ENCODE assay signal across 8 cellular contexts in genomic region chr1:172699111-172699510, GRCh38. TPM values are rescaled to one million over a fixed set of nuclear protein-coding genes. Genes with fewer than 3 reads are reported as not detected.
DNase-seq lines count a peak whose midpoint lies in the region; ATAC-seq and TF ChIP-seq lines count a peak whose summit lies in the region.

No MANE protein-coding gene starts in this region.

- no peaks in the 10 kb centered on the region for H3K27me3 Mint-ChIP-seq in activated CD8-positive, alpha-beta T cell treated with anti-CD3 and anti-CD28 coated beads for 36 hours

- CTCF ChIA-PET in activated CD8-positive, alpha-beta T cell treated with anti-CD3 and anti-CD28 coated beads for 36 hours (lab: Charles Lee) = interaction anchor here (1.0 to 3.6 kb wide), 6 partner anchors 9 to 89 kb away, joined by 3 to 10 read pairs (median 4); no protein-coding TSS in a partner anchor

- no peaks in the 10 kb centered on the region for H3K9me3 Mint-ChIP-seq in activated CD8-positive, alpha-beta T cell treated with anti-CD3 and anti-CD28 coated beads for 36 hours

- peak overlapping the region; percentile 95 for H3K27ac Mint-ChIP-seq in activated CD8-positive, alpha-beta T cell treated with anti-CD3 and anti-CD28 coated beads for 36 hours

- peaks cover 54% of the 10 kb centered on the region for H3K4me1 Mint-ChIP-seq in activated CD8-positive, alpha-beta T cell treated with anti-CD3 and anti-CD28 coated beads for 36 hours (ENCODE audit: low read depth)

- intact Hi-C loops in activated CD8-positive, alpha-beta T cell treated with anti-CD3 and anti-CD28 coated beads for 36 hours (cut with micrococcal nuclease) = loop anchor here (2.0 kb wide), 2 partner anchors 36 to 60 kb away; no protein-coding TSS in a partner anchor
- intact Hi-C loops in posterior cingulate gyrus (cut with DNase I) = no loop called here

- DNase-seq in HK-2 (ENCODE audit: unreplicated experiment) (peak; percentile 33), fibroblast of pulmonary artery (ENCODE audit: low read depth) (peak; percentile 68), ureter (ENCODE audit: low spot score) (no peak), posterior cingulate gyrus (no peak), NCI-H748 (lab: John Stamatoyannopoulos, UW; ENCODE audit: unreplicated experiment) (no peak)
- peak; percentile 87 for DNase-seq in activated CD8-positive, alpha-beta T cell treated with anti-CD3 and anti-CD28 coated beads for 36 hours
- peak; percentile 21 for DNase-seq in stimulated activated CD8-positive, alpha-beta memory T cell treated with anti-CD3 and anti-CD28 coated beads, Interleukin-15, amount 100 ng/mL, for 24 hours (ENCODE audit: low read depth)

- ATAC-seq in GM19438 (IDR thresholded peaks at IDR 0.05; ENCODE audit: low read depth, unreplicated experiment) = peak; percentile 83
- peak; percentile 80 for ATAC-seq in activated CD8-positive, alpha-beta T cell treated with anti-CD3 and anti-CD28 coated beads for 36 hours

- peak overlapping the region; percentile 50 for H3K4me3 Mint-ChIP-seq in activated CD8-positive, alpha-beta T cell treated with anti-CD3 and anti-CD28 coated beads for 36 hours

- no peaks in the 10 kb centered on the region for H3K36me3 Mint-ChIP-seq in activated CD8-positive, alpha-beta T cell treated with anti-CD3 and anti-CD28 coated beads for 36 hours (ENCODE audit: low read depth)

- TF ChIP-seq CTCF in activated CD8-positive, alpha-beta T cell treated with anti-CD3 and anti-CD28 coated beads for 36 hours (IDR thresholded peaks at IDR 0.05) = no peak
- TF ChIP-seq CTCF in fibroblast of pulmonary artery (IDR thresholded peaks at IDR 0.05; ENCODE audit: low read length, missing control alignments) = no peak

- no peak overlapping the region for H3K4me3 ChIP-seq in fibroblast of pulmonary artery (replicated peaks; ENCODE audit: low read depth, low read length)

- POLR2A ChIA-PET in activated CD8-positive, alpha-beta T cell treated with anti-CD3 and anti-CD28 coated beads for 36 hours (lab: Charles Lee) = interaction anchor here (0.6 to 2.5 kb wide), 7 partner anchors 9 to 126 kb away, joined by 3 to 9 read pairs (median 4); no protein-coding TSS in a partner anchor

RNA-seq across cellular contexts. Expression of gene FASLG, which starts 40.2 kb away (rescaled TPM):
- 1 to 10 TPM; 7.0 to 8.4 TPM for total RNA-seq in activated CD8-positive, alpha-beta T cell treated with anti-CD3 and anti-CD28 coated beads for 36 hours
- total RNA-seq in ureter = 0.47 TPM

Comparison
In these comparisons a context has a peak if more than half of its experiments do, and no peak if none do; other contexts are left out.
1. DNase-seq: peak in HK-2 (single experiment), activated CD8-positive, alpha-beta T cell treated with anti-CD3 and anti-CD28 coated beads for 36 hours (single experiment), fibroblast of pulmonary artery (single experiment) and stimulated activated CD8-positive, alpha-beta memory T cell treated with anti-CD3 and anti-CD28 coated beads, Interleukin-15, amount 100 ng/mL, for 24 hours (single experiment); none in ureter (single experiment), posterior cingulate gyrus (0 of 10) and NCI-H748 (single experiment).